ENCODE assay signal across 1 cellular context in genomic region chr13:112363867-112364528, GRCh38.
TF ChIP-seq lines count a peak whose summit lies in the region.

No MANE protein-coding gene starts in this region.

TF ChIP-seq in H1, 55 proteins besides CTCF, POLR2A, EP300 and RAD21:
- no peak for TF ChIP-seq SIX5 (IDR thresholded peaks at IDR 0.05; ENCODE audit: low read depth, low read length)
- TF ChIP-seq CEBPB (IDR thresholded peaks at IDR 0.05; ENCODE audit: low read depth, low read length) = no peak
- no peak for TF ChIP-seq NANOG (IDR thresholded peaks at IDR 0.05; ENCODE audit: insufficient read depth, low read depth, low read length, poor library complexity, severe bottlenecking)
- no peak for TF ChIP-seq TAF7 (optimal IDR thresholded peaks at IDR 0.05; ENCODE audit: borderline replicate concordance, low read depth, low read length)
- no peak for TF ChIP-seq BACH1 (IDR thresholded peaks at IDR 0.05; ENCODE audit: low read length)
- TF ChIP-seq RXRA (IDR thresholded peaks at IDR 0.05; ENCODE audit: insufficient read depth, low read depth, low read length) = no peak
- no peak for TF ChIP-seq TEAD4 (IDR thresholded peaks at IDR 0.05; ENCODE audit: low read depth, low read length)
- no peak for TF ChIP-seq CBX8 (IDR thresholded peaks at IDR 0.05; ENCODE audit: borderline replicate concordance, low read depth, low read length)
- TF ChIP-seq TCF12 (IDR thresholded peaks at IDR 0.05; ENCODE audit: low read depth, low read length) = no peak
TF ChIP-seq in H1: peak in this region for 0.
